ENCODE assay signal across 20 cellular contexts in genomic region chr12:115785548-115785947, GRCh38.
"Had no signal": no experiment of that assay in that cellular context is flagged by ENCODE, and none has a peak within 500 bp of the region (broad histone marks: within the 10 kb centered on the region; RNA-seq: fewer than 3 reads in every experiment).

No MANE protein-coding gene starts in this region.

- H3K27ac ChIP-seq: ascending aorta, colonic mucosa, lower lobe of right lung, parathyroid adenoma, tibial nerve, uterus had no signal

- H3K4me1 ChIP-seq: ascending aorta, colonic mucosa, lower lobe of right lung, parathyroid adenoma, tibial nerve, uterus had no signal

- H3K4me3 Mint-ChIP-seq: activated naive CD4-positive, alpha-beta T cell treated with anti-CD3 and anti-CD28 coated beads, Interleukin-2, amount 50 U/mL, for 24 hours; activated T-cell treated with anti-CD3 and anti-CD28 coated beads, Interleukin-2, amount 50 U/mL, for 72 hours; central memory CD8-positive, alpha-beta T cell; natural killer cell treated with Interleukin-12 subunit alpha and Interleukin-12 subunit beta and Interleukin-15 and Interleukin-18, amount 100 ng/mL, for 72 hours had no signal

- H3K36me3 Mint-ChIP-seq: activated naive CD4-positive, alpha-beta T cell treated with anti-CD3 and anti-CD28 coated beads, Interleukin-2, amount 50 U/mL, for 24 hours; natural killer cell treated with Interleukin-12 subunit alpha and Interleukin-12 subunit beta and Interleukin-15 and Interleukin-18, amount 100 ng/mL, for 72 hours had no signal

- H3K27me3 Mint-ChIP-seq: activated naive CD4-positive, alpha-beta T cell treated with anti-CD3 and anti-CD28 coated beads, Interleukin-2, amount 50 U/mL, for 24 hours had no signal

- H3K4me3 ChIP-seq: ascending aorta, colonic mucosa, lower lobe of right lung, tibial nerve, uterus had no signal

- H3K27me3 ChIP-seq: ascending aorta, colonic mucosa, tibial nerve, uterus had no signal

- DNase-seq: activated CD4-positive, alpha-beta T cell treated with anti-CD3 and anti-CD28 coated beads, Interleukin-2, amount 50 U/mL, for 1 hour; activated CD8-positive, alpha-beta memory T cell treated with anti-CD3 and anti-CD28 coated beads, Interleukin-2, amount 50 U/mL, for 4 hours; activated effector memory CD4-positive, alpha-beta T cell treated with anti-CD3 and anti-CD28 coated beads, Interleukin-2, amount 50 U/mL, for 16 hours; activated T-cell treated with anti-CD3 and anti-CD28 coated beads, Interleukin-2, amount 50 U/mL, for 72 hours; colonic mucosa; foreskin melanocyte; glutamatergic neuron; hippocampal formation; lower lobe of right lung; retina; stimulated activated CD4-positive, alpha-beta T cell treated with anti-CD3 and anti-CD28 coated beads, Interleukin-2, amount 100 ng/mL, for 24 hours; stimulated activated naive CD4-positive, alpha-beta T cell treated with Interleukin-2 at 50 U/mL for 16 hours; T1000; uterus had no signal

- H3K27ac Mint-ChIP-seq: activated naive CD4-positive, alpha-beta T cell treated with anti-CD3 and anti-CD28 coated beads, Interleukin-2, amount 50 U/mL, for 24 hours; activated T-cell treated with anti-CD3 and anti-CD28 coated beads, Interleukin-2, amount 50 U/mL, for 72 hours; natural killer cell treated with Interleukin-12 subunit alpha and Interleukin-12 subunit beta and Interleukin-15 and Interleukin-18, amount 100 ng/mL, for 72 hours had no signal

- H3K36me3 ChIP-seq: ascending aorta, colonic mucosa, lower lobe of right lung, tibial nerve, uterus had no signal

- H3K9me3 Mint-ChIP-seq: activated naive CD4-positive, alpha-beta T cell treated with anti-CD3 and anti-CD28 coated beads, Interleukin-2, amount 50 U/mL, for 24 hours; central memory CD8-positive, alpha-beta T cell; natural killer cell treated with Interleukin-12 subunit alpha and Interleukin-12 subunit beta and Interleukin-15 and Interleukin-18, amount 100 ng/mL, for 72 hours had no signal

- H3K9me3 ChIP-seq: colonic mucosa, tibial nerve, uterus had no signal

- H3K4me1 Mint-ChIP-seq: activated naive CD4-positive, alpha-beta T cell treated with anti-CD3 and anti-CD28 coated beads, Interleukin-2, amount 50 U/mL, for 24 hours; central memory CD8-positive, alpha-beta T cell had no signal

- H3K9ac ChIP-seq: parathyroid adenoma had no signal
